In genomic region chr11:102061276-102061675, GRCh38 we compare ENCODE assay signal across 13 cellular contexts. TPM values are rescaled to one million over a fixed set of nuclear protein-coding genes. Genes with fewer than 3 reads are reported as not detected.
DNase-seq lines count a peak whose midpoint lies in the region; ATAC-seq and TF ChIP-seq lines count a peak whose summit lies in the region.
"Had no signal": no experiment of that assay in that cellular context is flagged by ENCODE, and none has a peak within 500 bp of the region (broad histone marks: within the 10 kb centered on the region; RNA-seq: fewer than 3 reads in every experiment).

No MANE protein-coding gene starts in this region.

- TF ChIP-seq POLR2A in breast epithelium (IDR thresholded peaks at IDR 0.05): no peak
- no peak for TF ChIP-seq POLR2A in testis (IDR thresholded peaks at IDR 0.05)

- peaks cover 9% of the 10 kb centered on the region for H3K4me1 Mint-ChIP-seq in MCF 10A (ENCODE audit: insufficient read depth, unreplicated experiment)

- H3K36me3 Mint-ChIP-seq in MCF 10A (ENCODE audit: insufficient read depth, unreplicated experiment): no peaks in the 10 kb centered on the region

- no peaks in the 10 kb centered on the region for H3K27me3 Mint-ChIP-seq in MCF 10A (ENCODE audit: insufficient read depth, unreplicated experiment)

- H3K4me3 ChIP-seq in breast epithelium: no peak overlapping the region
- no peak overlapping the region for H3K4me3 ChIP-seq in astrocyte of the spinal cord (ENCODE audit: low read depth, low read length)
- H3K4me3 ChIP-seq in testis: no peak overlapping the region
- H3K4me3 ChIP-seq: colonic mucosa had no signal

- ATAC-seq in GM21360 (IDR thresholded peaks at IDR 0.05; ENCODE audit: unreplicated experiment): no peak

- POLR2A ChIA-PET in MCF 10A (lab: Yijun Ruan, JAX): interaction anchor here (0.5 kb wide), 1 partner anchor 161 kb away, joined by 3 read pairs; no protein-coding TSS in a partner anchor

- H3K4me3 Mint-ChIP-seq in MCF 10A (ENCODE audit: unreplicated experiment): no peak overlapping the region

- in situ Hi-C loops in astrocyte of the spinal cord (cut with HindIII; ENCODE audit: low sequenced_read_pairs): no loop called here

- TF ChIP-seq CTCF in MCF 10A (IDR thresholded peaks at IDR 0.05; ENCODE audit: unreplicated experiment) (no peak), breast epithelium (IDR thresholded peaks at IDR 0.05) (no peak), astrocyte of the spinal cord (IDR thresholded peaks at IDR 0.05; ENCODE audit: low read depth, low read length) (peak; percentile 43), testis (IDR thresholded peaks at IDR 0.05) (no peak)

- H3K9me3 ChIP-seq in breast epithelium (no peaks in the 10 kb centered on the region), testis (no peaks in the 10 kb centered on the region)
- H3K9me3 ChIP-seq: colonic mucosa had no signal

- no TSS peak for BruUV-seq in MCF 10A (replicated peaks; lab: Mats Ljungman, UMichigan)

- H3K9me3 Mint-ChIP-seq in MCF 10A (ENCODE audit: unreplicated experiment): no peaks in the 10 kb centered on the region

- WGBS in testis, 2 donors: 63 to 68% methylated on average over 2 of the region's 2 CpGs

- H3K36me3 ChIP-seq in breast epithelium (no peaks in the 10 kb centered on the region), testis (ENCODE audit: low read depth, missing control alignments) (no peaks in the 10 kb centered on the region)
- H3K36me3 ChIP-seq: colonic mucosa had no signal

- H3K27ac ChIP-seq in breast epithelium (no peak overlapping the region), testis (no peak overlapping the region)
- H3K27ac ChIP-seq: colonic mucosa had no signal

- H3K27ac Mint-ChIP-seq in MCF 10A (ENCODE audit: low read depth, unreplicated experiment): no peak overlapping the region

- H3K27me3 ChIP-seq in breast epithelium: no peaks in the 10 kb centered on the region
- no peaks in the 10 kb centered on the region for H3K27me3 ChIP-seq in testis
- H3K27me3 ChIP-seq: colonic mucosa had no signal

- CTCF ChIA-PET in MCF 10A (lab: Yijun Ruan, JAX): interaction anchor here (0.6 to 0.9 kb wide), 2 partner anchors 20 to 627 kb away, joined by 3 read pairs; no protein-coding TSS in a partner anchor

- no peaks in the 10 kb centered on the region for H3K4me1 ChIP-seq in breast epithelium
- H3K4me1 ChIP-seq in testis: no peaks in the 10 kb centered on the region
- H3K4me1 ChIP-seq: colonic mucosa had no signal

- DNase-seq in MCF 10A (ENCODE audit: unreplicated experiment) (peak; percentile 25), breast epithelium (ENCODE audit: low spot score in 2 of 2) (no peak), astrocyte of the spinal cord (ENCODE audit: low read depth, low spot score) (peak; percentile 22), iPS-NIHi7 (ENCODE audit: extremely low spot score) (peak; percentile 36), testis (peak; percentile 30), SW480 (ENCODE audit: low spot score) (no peak), DMS153 treated with DMSO at 0.1 percent for 48 hours (lab: John Stamatoyannopoulos, UW; ENCODE audit: unreplicated experiment) (no peak)
- DNase-seq: activated CD4-positive, CD25-positive, alpha-beta regulatory T cell; colonic mucosa; KBM-7; SIG-M5 had no signal

- intact Hi-C loops in MCF 10A (cut with micrococcal nuclease): no loop called here
- intact Hi-C loops in breast epithelium (cut with DNase I; ENCODE audit: low total_unique reads): no loop called here
- intact Hi-C loops in testis (cut with DNase I; ENCODE audit: low total_unique reads): no loop called here

RNA-seq across cellular contexts. Expression of gene CFAP300, which starts 14.0 kb away (rescaled TPM):
- total RNA-seq in MCF 10A (2022): 8.0 and 12.9 TPM in 2 replicates
- total RNA-seq in breast epithelium: 1 to 10 TPM; 2.0 to 8.3 (median 4.4) TPM
- total RNA-seq in testis: 10 to 100 TPM; 15.1 to 28.9 TPM
- polyA plus RNA-seq in testis (ENCODE audit: insufficient read depth, low read depth, low replicate concordance): 98.0 TPM
- total RNA-seq: G401 had no signal

RNA-seq across cellular contexts. Expression of gene YAP1, which starts 49.0 kb away (rescaled TPM):
- total RNA-seq in MCF 10A (2022) (139 and 158 TPM in 2 replicates), breast epithelium (100 to 1,000 TPM; 179 to 215 (median 184) TPM), testis (100 to 1,000 TPM; 110 to 144 TPM)
- polyA plus RNA-seq in testis (ENCODE audit: insufficient read depth, low read depth, low replicate concordance): 44.2 TPM

Comparison
In these comparisons a context has a peak if more than half of its experiments do, and no peak if none do; other contexts are left out.
1. DNase-seq: peak in MCF 10A (single experiment), astrocyte of the spinal cord (single experiment), iPS-NIHi7 (single experiment) and testis (single experiment); none in breast epithelium (0 of 2), SW480 (single experiment) and DMS153 treated with DMSO at 0.1 percent for 48 hours (single experiment).